In the genomic region with DNA sequence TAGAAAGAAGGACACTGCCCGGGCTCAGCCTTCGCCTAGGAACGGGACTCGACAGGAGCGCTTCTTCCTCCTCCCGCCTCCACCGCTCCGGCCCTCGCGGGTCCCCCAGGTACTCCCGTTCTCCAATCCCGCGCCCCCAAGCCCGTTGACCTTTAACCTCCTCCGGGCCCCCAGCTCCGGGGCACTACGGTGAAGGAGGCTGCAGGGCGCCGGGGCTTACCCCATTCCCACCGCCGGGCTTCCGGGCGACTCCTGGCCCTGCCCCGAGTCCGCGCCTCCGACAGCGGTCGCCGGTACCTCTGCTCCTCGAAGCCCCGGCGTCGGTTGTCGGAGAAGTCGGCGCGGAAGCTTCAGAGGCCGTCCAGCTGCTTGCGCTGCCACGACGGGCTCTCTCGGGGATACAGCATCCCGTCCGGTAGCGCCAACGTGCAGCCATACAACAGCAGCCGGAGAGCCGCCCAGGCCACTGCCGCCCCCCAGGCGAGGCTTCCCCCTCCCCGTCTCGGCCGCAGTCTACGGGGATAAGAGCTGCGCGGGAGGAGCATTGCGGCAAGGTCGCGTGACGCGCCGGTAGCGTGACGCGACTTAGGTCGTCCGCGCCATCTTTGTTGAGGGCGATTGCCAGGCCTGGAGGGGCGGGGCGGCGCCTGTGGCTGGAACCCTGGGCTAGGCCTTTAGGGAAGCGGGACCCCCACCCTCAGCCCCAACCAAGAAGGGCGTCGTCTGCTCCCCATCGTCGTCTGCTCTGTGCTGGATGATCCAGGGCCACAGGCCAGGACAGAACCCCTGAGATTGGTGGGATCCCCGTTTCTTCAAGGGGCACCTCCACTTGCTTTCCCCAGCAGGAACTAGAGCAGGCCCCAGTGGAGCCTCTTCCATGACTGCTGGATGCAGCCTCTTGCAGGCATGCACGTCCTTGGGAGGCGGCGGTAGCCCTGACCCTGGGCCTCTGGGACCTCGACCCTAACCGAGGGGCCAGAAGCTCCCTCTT, we compare ENCODE assay signal across 1 cellular context.
TF ChIP-seq lines count a peak whose summit lies in the region.

No MANE protein-coding gene starts in this region.

TF ChIP-seq in K562, 482 proteins besides CTCF, POLR2A, EP300 and RAD21 (continued from another document and continues in another):
- TF ChIP-seq BMI1 (IDR thresholded peaks at IDR 0.05; ENCODE audit: low read length) (no peak), TCF7 (IDR thresholded peaks at IDR 0.05; ENCODE audit: borderline replicate concordance) (no peak), TARDBP (IDR thresholded peaks at IDR 0.05) (no peak), ZNF57 (CRISPR knock-in tag; IDR thresholded peaks at IDR 0.05) (no peak), C11orf30 (IDR thresholded peaks at IDR 0.05; ENCODE audit: low read depth) (peak; percentile 40; the same call in 1 of the 2 replicates), MITF (IDR thresholded peaks at IDR 0.05) (peak; percentile 83; the same call in 1 of the 2 replicates), ARNT (IDR thresholded peaks at IDR 0.05) (no peak), POLR2AphosphoS2 (IDR thresholded peaks at IDR 0.05; ENCODE audit: low read length) (no peak), PCBP2 (IDR thresholded peaks at IDR 0.05; ENCODE audit: low read depth, low read length, poor library complexity, severe bottlenecking) (no peak), NCOA1 (IDR thresholded peaks at IDR 0.05; ENCODE audit: low read depth) (no peak), ZNF3 (CRISPR knock-in tag; IDR thresholded peaks at IDR 0.05) (no peak), JUN (IDR thresholded peaks at IDR 0.05; ENCODE audit: borderline replicate concordance, low read depth, low read length) (peak; percentile 54; the same call in 1 of the 2 replicates), JUN (CRISPR knock-in tag; IDR thresholded peaks at IDR 0.05; ENCODE audit: borderline replicate concordance) (no peak), MAFF (IDR thresholded peaks at IDR 0.05; ENCODE audit: low read length) (no peak), ATF1 (CRISPR knock-in tag; IDR thresholded peaks at IDR 0.05) (peak; percentile 86), ATF1 (tag; IDR thresholded peaks at IDR 0.05) (peak; percentile 99), ESRRA (IDR thresholded peaks at IDR 0.05; ENCODE audit: borderline replicate concordance, low read depth) (peak; percentile 91), FOXA3 (CRISPR knock-in tag; conservative IDR thresholded peaks at IDR 0.05 in 1 of 2, IDR thresholded peaks at IDR 0.05 in 1 of 2) (no peak), JUND (IDR thresholded peaks at IDR 0.05; ENCODE audit: borderline replicate concordance, low read depth, low read length) (peak; percentile 65; the same call in 1 of the 2 replicates), JUND (tag; IDR thresholded peaks at IDR 0.05; ENCODE audit: borderline replicate concordance, low read depth, low read length) (peak; percentile 50; the same call in 1 of the 3 replicates), KLF13 (tag; IDR thresholded peaks at IDR 0.05; ENCODE audit: borderline replicate concordance, low read depth) (0 out of 2 replicates have a peak, but pooled peaks have one; percentile 21), FOXM1 (IDR thresholded peaks at IDR 0.05; ENCODE audit: low read depth) (no peak), FOXM1 (CRISPR knock-in tag; IDR thresholded peaks at IDR 0.05; ENCODE audit: low read depth) (peak; percentile 53; the same call in 1 of the 2 replicates), SETDB1 (IDR thresholded peaks at IDR 0.05; ENCODE audit: low read length) (no peak), RBM25 (IDR thresholded peaks at IDR 0.05; ENCODE audit: low read depth, low read length, severe bottlenecking) (no peak), HDAC8 (tag; IDR thresholded peaks at IDR 0.05) (no peak), ZNF184 (CRISPR knock-in tag; IDR thresholded peaks at IDR 0.05) (no peak), PTBP1 (IDR thresholded peaks at IDR 0.05; ENCODE audit: low read depth, low read length) (no peak), CEBPB (tag; IDR thresholded peaks at IDR 0.05) (no peak), RCOR1 (IDR thresholded peaks at IDR 0.05; ENCODE audit: borderline replicate concordance in 1 of 2, low read depth in 2 of 2, low read length in 2 of 2) (0 out of 4 replicates have a peak, but pooled peaks of 1 of the 2 experiments have one; percentile 43), ZMIZ1 (IDR thresholded peaks at IDR 0.05; ENCODE audit: low read depth in 2 of 2, low read length in 2 of 2) (no peak), ZBTB33 (CRISPR knock-in tag; IDR thresholded peaks at IDR 0.05) (no peak), E2F4 (CRISPR knock-in tag; IDR thresholded peaks at IDR 0.05; ENCODE audit: low read depth) (no peak)
- TF ChIP-seq, protein P1, sequence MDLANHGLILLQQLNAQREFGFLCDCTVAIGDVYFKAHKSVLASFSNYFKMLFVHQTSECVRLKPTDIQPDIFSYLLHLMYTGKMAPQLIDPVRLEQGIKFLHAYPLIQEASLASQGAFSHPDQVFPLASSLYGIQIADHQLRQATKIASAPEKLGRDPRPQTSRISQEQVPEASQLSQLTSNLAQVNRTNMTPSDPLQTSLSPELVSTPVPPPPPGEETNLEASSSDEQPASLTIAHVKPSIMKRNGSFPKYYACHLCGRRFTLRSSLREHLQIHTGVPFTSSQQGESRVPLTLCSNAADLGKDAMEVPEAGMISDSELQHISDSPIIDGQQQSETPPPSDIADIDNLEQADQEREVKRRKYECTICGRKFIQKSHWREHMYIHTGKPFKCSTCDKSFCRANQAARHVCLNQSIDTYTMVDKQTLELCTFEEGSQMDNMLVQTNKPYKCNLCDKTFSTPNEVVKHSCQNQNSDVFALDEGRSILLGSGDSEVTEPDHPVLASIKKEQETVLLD (IDR thresholded peaks at IDR 0.05), result peak; percentile 84
- TF ChIP-seq, protein P2, sequence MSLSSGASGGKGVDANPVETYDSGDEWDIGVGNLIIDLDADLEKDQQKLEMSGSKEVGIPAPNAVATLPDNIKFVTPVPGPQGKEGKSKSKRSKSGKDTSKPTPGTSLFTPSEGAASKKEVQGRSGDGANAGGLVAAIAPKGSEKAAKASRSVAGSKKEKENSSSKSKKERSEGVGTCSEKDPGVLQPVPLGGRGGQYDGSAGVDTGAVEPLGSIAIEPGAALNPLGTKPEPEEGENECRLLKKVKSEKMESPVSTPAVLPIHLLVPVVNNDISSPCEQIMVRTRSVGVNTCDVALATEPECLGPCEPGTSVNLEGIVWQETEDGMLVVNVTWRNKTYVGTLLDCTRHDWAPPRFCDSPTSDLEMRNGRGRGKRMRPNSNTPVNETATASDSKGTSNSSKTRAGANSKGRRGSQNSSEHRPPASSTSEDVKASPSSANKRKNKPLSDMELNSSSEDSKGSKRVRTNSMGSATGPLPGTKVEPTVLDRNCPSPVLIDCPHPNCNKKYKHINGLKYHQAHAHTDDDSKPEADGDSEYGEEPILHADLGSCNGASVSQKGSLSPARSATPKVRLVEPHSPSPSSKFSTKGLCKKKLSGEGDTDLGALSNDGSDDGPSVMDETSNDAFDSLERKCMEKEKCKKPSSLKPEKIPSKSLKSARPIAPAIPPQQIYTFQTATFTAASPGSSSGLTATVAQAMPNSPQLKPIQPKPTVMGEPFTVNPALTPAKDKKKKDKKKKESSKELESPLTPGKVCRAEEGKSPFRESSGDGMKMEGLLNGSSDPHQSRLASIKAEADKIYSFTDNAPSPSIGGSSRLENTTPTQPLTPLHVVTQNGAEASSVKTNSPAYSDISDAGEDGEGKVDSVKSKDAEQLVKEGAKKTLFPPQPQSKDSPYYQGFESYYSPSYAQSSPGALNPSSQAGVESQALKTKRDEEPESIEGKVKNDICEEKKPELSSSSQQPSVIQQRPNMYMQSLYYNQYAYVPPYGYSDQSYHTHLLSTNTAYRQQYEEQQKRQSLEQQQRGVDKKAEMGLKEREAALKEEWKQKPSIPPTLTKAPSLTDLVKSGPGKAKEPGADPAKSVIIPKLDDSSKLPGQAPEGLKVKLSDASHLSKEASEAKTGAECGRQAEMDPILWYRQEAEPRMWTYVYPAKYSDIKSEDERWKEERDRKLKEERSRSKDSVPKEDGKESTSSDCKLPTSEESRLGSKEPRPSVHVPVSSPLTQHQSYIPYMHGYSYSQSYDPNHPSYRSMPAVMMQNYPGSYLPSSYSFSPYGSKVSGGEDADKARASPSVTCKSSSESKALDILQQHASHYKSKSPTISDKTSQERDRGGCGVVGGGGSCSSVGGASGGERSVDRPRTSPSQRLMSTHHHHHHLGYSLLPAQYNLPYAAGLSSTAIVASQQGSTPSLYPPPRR (CRISPR knock-in tag; IDR thresholded peaks at IDR 0.05; ENCODE audit: borderline replicate concordance), result no peak
- TF ChIP-seq, protein P3, sequence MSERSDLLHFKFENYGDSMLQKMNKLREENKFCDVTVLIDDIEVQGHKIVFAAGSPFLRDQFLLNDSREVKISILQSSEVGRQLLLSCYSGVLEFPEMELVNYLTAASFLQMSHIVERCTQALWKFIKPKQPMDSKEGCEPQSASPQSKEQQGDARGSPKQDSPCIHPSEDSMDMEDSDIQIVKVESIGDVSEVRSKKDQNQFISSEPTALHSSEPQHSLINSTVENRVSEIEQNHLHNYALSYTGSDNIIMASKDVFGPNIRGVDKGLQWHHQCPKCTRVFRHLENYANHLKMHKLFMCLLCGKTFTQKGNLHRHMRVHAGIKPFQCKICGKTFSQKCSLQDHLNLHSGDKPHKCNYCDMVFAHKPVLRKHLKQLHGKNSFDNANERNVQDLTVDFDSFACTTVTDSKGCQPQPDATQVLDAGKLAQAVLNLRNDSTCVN (CRISPR knock-in tag; IDR thresholded peaks at IDR 0.05), result no peak
- TF ChIP-seq, protein P4, sequence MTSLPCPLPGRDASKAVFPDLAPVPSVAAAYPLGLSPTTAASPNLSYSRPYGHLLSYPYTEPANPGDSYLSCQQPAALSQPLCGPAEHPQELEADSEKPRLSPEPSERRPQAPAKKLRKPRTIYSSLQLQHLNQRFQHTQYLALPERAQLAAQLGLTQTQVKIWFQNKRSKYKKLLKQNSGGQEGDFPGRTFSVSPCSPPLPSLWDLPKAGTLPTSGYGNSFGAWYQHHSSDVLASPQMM (CRISPR knock-in tag; IDR thresholded peaks at IDR 0.05), result no peak
- TF ChIP-seq, protein P5, sequence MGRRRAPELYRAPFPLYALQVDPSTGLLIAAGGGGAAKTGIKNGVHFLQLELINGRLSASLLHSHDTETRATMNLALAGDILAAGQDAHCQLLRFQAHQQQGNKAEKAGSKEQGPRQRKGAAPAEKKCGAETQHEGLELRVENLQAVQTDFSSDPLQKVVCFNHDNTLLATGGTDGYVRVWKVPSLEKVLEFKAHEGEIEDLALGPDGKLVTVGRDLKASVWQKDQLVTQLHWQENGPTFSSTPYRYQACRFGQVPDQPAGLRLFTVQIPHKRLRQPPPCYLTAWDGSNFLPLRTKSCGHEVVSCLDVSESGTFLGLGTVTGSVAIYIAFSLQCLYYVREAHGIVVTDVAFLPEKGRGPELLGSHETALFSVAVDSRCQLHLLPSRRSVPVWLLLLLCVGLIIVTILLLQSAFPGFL (CRISPR knock-in tag; IDR thresholded peaks at IDR 0.05), result no peak
